In genomic region chr7:47255441-47255840, GRCh38 we compare ENCODE assay signal across 18 cellular contexts.
A peak's percentile ranks its signal among the peaks of the same experiment; 100 is the strongest.
DNase-seq lines count a peak whose midpoint lies in the region; ATAC-seq and TF ChIP-seq lines count a peak whose summit lies in the region.
"Had no signal": no experiment of that assay in that cellular context is flagged by ENCODE, and none has a peak within 500 bp of the region (broad histone marks: within the 10 kb centered on the region; RNA-seq: fewer than 3 reads in every experiment).

No MANE protein-coding gene starts in this region.

- ATAC-seq in natural killer cell: no peak
- no peak for ATAC-seq in natural killer cell treated with Interleukin-12 subunit alpha and Interleukin-12 subunit beta and Interleukin-15 and Interleukin-18, amount 100 ng/mL, for 72 hours
- no peak for ATAC-seq in central memory CD8-positive, alpha-beta T cell (replicated peaks; ENCODE audit: extremely low read depth, poor library complexity, severe bottlenecking)
- ATAC-seq in naive thymus-derived CD8-positive, alpha-beta T cell: no peak
- no peak for ATAC-seq in GM21390 (IDR thresholded peaks at IDR 0.05; ENCODE audit: unreplicated experiment)
- ATAC-seq: activated CD8-positive, alpha-beta T cell treated with anti-CD3 and anti-CD28 coated beads for 36 hours; foreskin keratinocyte; GM23338 had no signal

- no peaks in the 10 kb centered on the region for H3K27me3 ChIP-seq in vagina
- H3K27me3 ChIP-seq: pancreas, sigmoid colon had no signal

- H3K27ac Mint-ChIP-seq in natural killer cell: no peak overlapping the region
- no peak overlapping the region for H3K27ac Mint-ChIP-seq in natural killer cell treated with Interleukin-12 subunit alpha and Interleukin-12 subunit beta and Interleukin-15 and Interleukin-18, amount 100 ng/mL, for 72 hours
- H3K27ac Mint-ChIP-seq in central memory CD8-positive, alpha-beta T cell (ENCODE audit: low read depth): no peak overlapping the region
- peak overlapping the region in 2 of 10 donors; percentile 9 to 70 for H3K27ac Mint-ChIP-seq in naive thymus-derived CD8-positive, alpha-beta T cell
- H3K27ac Mint-ChIP-seq: activated CD8-positive, alpha-beta T cell treated with anti-CD3 and anti-CD28 coated beads for 36 hours; GM23338 had no signal

- no peaks in the 10 kb centered on the region for H3K36me3 ChIP-seq in vagina
- H3K36me3 ChIP-seq: pancreas, sigmoid colon had no signal

- H3K9me3 ChIP-seq in vagina: no peaks in the 10 kb centered on the region
- H3K9me3 ChIP-seq: pancreas, sigmoid colon had no signal

- no peak for TF ChIP-seq POLR2A in vagina (IDR thresholded peaks at IDR 0.05)

- peaks cover 10 to 11% of the 10 kb centered on the region in 2 donors for H3K4me1 Mint-ChIP-seq in natural killer cell
- peaks cover 3% of the 10 kb centered on the region in 2 donors for H3K4me1 Mint-ChIP-seq in natural killer cell treated with Interleukin-12 subunit alpha and Interleukin-12 subunit beta and Interleukin-15 and Interleukin-18, amount 100 ng/mL, for 72 hours (ENCODE audit: low read depth in 2 of 2)
- no peaks in the 10 kb centered on the region for H3K4me1 Mint-ChIP-seq in central memory CD8-positive, alpha-beta T cell
- H3K4me1 Mint-ChIP-seq in naive thymus-derived CD8-positive, alpha-beta T cell: peaks cover 9 to 27% (median 20%) of the 10 kb centered on the region in 4 donors

- no peaks in the 10 kb centered on the region for H3K9me3 Mint-ChIP-seq in natural killer cell
- no peaks in the 10 kb centered on the region for H3K9me3 Mint-ChIP-seq in natural killer cell treated with Interleukin-12 subunit alpha and Interleukin-12 subunit beta and Interleukin-15 and Interleukin-18, amount 100 ng/mL, for 72 hours
- no peaks in the 10 kb centered on the region for H3K9me3 Mint-ChIP-seq in central memory CD8-positive, alpha-beta T cell
- H3K9me3 Mint-ChIP-seq in naive thymus-derived CD8-positive, alpha-beta T cell: peaks cover 0 to 10% (median 2%) of the 10 kb centered on the region in 9 donors

- H3K36me3 Mint-ChIP-seq in natural killer cell: no peaks in the 10 kb centered on the region
- no peaks in the 10 kb centered on the region for H3K36me3 Mint-ChIP-seq in natural killer cell treated with Interleukin-12 subunit alpha and Interleukin-12 subunit beta and Interleukin-15 and Interleukin-18, amount 100 ng/mL, for 72 hours
- no peaks in the 10 kb centered on the region for H3K36me3 Mint-ChIP-seq in central memory CD8-positive, alpha-beta T cell (ENCODE audit: insufficient read depth)
- H3K36me3 Mint-ChIP-seq in naive thymus-derived CD8-positive, alpha-beta T cell: no peaks in the 10 kb centered on the region

- peak overlapping the region; percentile 94 for H3K27ac ChIP-seq in vagina
- H3K27ac ChIP-seq: foreskin keratinocyte, pancreas had no signal

- intact Hi-C loops in natural killer cell (cut with micrococcal nuclease): no loop called here
- intact Hi-C loops in vagina (cut with DNase I): no loop called here

- TF ChIP-seq CTCF in natural killer cell (IDR thresholded peaks at IDR 0.05) (no peak), vagina (IDR thresholded peaks at IDR 0.05) (no peak)

- POLR2A ChIA-PET in naive thymus-derived CD8-positive, alpha-beta T cell (lab: Charles Lee): no interaction called here

- H3K27me3 Mint-ChIP-seq in natural killer cell (ENCODE audit: low read depth in 2 of 2): peaks cover 0 to 10% of the 10 kb centered on the region in 2 donors
- peaks cover 13 to 20% of the 10 kb centered on the region in 2 donors for H3K27me3 Mint-ChIP-seq in natural killer cell treated with Interleukin-12 subunit alpha and Interleukin-12 subunit beta and Interleukin-15 and Interleukin-18, amount 100 ng/mL, for 72 hours
- peaks cover 30% of the 10 kb centered on the region for H3K27me3 Mint-ChIP-seq in central memory CD8-positive, alpha-beta T cell
- peaks cover 15 to 57% (median 38%) of the 10 kb centered on the region in 5 donors for H3K27me3 Mint-ChIP-seq in naive thymus-derived CD8-positive, alpha-beta T cell

- peaks cover 23% of the 10 kb centered on the region for H3K4me1 ChIP-seq in vagina
- H3K4me1 ChIP-seq: foreskin keratinocyte had no signal

- no peak overlapping the region for H3K4me3 ChIP-seq in vagina
- H3K4me3 ChIP-seq: GM23338, pancreas, sigmoid colon had no signal

- peak overlapping the region; percentile 22 for H3K4me3 Mint-ChIP-seq in natural killer cell
- H3K4me3 Mint-ChIP-seq in natural killer cell treated with Interleukin-12 subunit alpha and Interleukin-12 subunit beta and Interleukin-15 and Interleukin-18, amount 100 ng/mL, for 72 hours: no peak overlapping the region
- H3K4me3 Mint-ChIP-seq in central memory CD8-positive, alpha-beta T cell: peak overlapping the region; percentile 26
- H3K4me3 Mint-ChIP-seq in naive thymus-derived CD8-positive, alpha-beta T cell: peak overlapping the region in 7 of 10 donors; percentile 4 to 79 (median 58)

- DNase-seq in natural killer cell (no peak), vagina (ENCODE audit: extremely low spot score in 2 of 2) (no peak), NCI-H2081 treated with DMSO at 0.1 percent for 48 hours (lab: John Stamatoyannopoulos, UW) (no peak), NCI-H2227 (lab: John Stamatoyannopoulos, UW; ENCODE audit: unreplicated experiment) (no peak)
- DNase-seq in natural killer cell treated with Interleukin-12 subunit alpha and Interleukin-12 subunit beta and Interleukin-15 and Interleukin-18, amount 100 ng/mL, for 72 hours (ENCODE audit: low spot score): no peak
- DNase-seq in central memory CD8-positive, alpha-beta T cell (ENCODE audit: low spot score in 2 of 2): no peak
- no peak for DNase-seq in naive thymus-derived CD8-positive, alpha-beta T cell
- DNase-seq: activated CD8-positive, alpha-beta T cell treated with anti-CD3 and anti-CD28 coated beads for 36 hours; activated naive CD4-positive, alpha-beta T cell treated with Interleukin-2 at 50 U/mL for 16 hours; activated T-cell treated with anti-CD3 and anti-CD28 coated beads for 4 hours; anterior cingulate cortex; EL; pancreas; sigmoid colon; stimulated activated CD8-positive, alpha-beta memory T cell treated with anti-CD3 and anti-CD28 coated beads, Interleukin-4, amount 100 ng/mL, for 48 hours had no signal
